ENCODE assay signal across 22 cellular contexts in the genomic region with DNA sequence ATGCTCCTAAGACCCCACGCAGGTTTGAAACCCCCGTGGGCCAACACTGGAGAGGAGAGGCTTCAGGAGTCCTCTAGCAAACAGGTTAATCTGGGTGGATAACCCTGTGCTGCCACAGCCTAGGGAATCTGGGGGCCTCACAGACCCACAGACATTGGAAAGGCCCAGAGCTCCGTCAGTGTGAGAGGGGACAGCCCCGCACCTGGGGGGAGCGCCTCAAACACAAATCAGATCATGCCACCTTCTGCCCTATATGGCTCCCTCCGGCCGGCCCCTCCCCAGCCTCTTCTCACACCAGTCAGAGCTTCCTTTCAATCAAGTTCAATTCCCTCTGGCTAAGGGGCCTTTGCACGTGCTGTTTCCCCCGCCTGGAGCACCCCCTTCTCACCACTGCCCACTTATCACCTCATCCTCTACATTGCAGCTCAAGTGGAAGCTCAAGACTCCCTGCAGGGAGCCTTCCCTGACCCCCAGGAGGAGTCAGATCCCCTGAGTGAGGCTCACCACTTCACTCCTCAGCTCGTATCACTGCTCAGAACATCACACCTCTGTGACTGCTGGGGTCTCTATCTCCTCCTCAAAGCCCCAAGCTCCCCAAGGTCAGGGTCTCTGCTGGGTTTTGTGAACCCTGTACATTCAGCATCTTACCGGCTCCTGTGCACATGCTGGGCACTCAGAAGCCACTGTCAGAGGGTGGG.
"Had no signal": no experiment of that assay in that cellular context is flagged by ENCODE, and none has a peak within 500 bp of the region (broad histone marks: within the 10 kb centered on the region; RNA-seq: fewer than 3 reads in every experiment).

No MANE protein-coding gene starts in this region.

- H3K4me3 ChIP-seq: body of pancreas, colonic mucosa, gastroesophageal sphincter, hepatocyte, spleen, suprapubic skin, tibial artery, upper lobe of right lung had no signal

- H3K9me3 ChIP-seq: body of pancreas, colonic mucosa, gastroesophageal sphincter, spleen, suprapubic skin, tibial artery, upper lobe of right lung had no signal

- H3K27me3 Mint-ChIP-seq: activated CD4-positive, alpha-beta T cell treated with anti-CD3 and anti-CD28 coated beads for 36 hours had no signal

- H3K4me3 Mint-ChIP-seq: activated CD4-positive, alpha-beta T cell treated with anti-CD3 and anti-CD28 coated beads for 36 hours; effector memory CD8-positive, alpha-beta T cell; nephron had no signal

- H3K36me3 ChIP-seq: colonic mucosa, suprapubic skin, upper lobe of right lung had no signal

- H3K27ac ChIP-seq: body of pancreas, colonic mucosa, gastroesophageal sphincter, spleen, suprapubic skin, tibial artery, upper lobe of right lung had no signal

- H3K27ac Mint-ChIP-seq: activated CD4-positive, alpha-beta T cell treated with anti-CD3 and anti-CD28 coated beads for 36 hours; effector memory CD8-positive, alpha-beta T cell had no signal

- H2AFZ ChIP-seq: hepatocyte had no signal

- DNase-seq: activated CD4-positive, alpha-beta T cell treated with anti-CD3 and anti-CD28 coated beads for 36 hours; activated CD4-positive, CD25-positive, alpha-beta regulatory T cell; activated CD8-positive, alpha-beta memory T cell treated with anti-CD3 and anti-CD28 coated beads for 24 hours; activated effector memory CD4-positive, alpha-beta T cell treated with Interleukin-2 at 50 U/mL for 16 hours; activated naive CD4-positive, alpha-beta T cell treated with anti-CD3 and anti-CD28 coated beads, Interleukin-2, amount 50 U/mL, for 16 hours; anterior cingulate cortex; body of pancreas; colonic mucosa; effector memory CD8-positive, alpha-beta T cell; left colon; mammary epithelial cell; occipital lobe; spleen; stimulated activated naive CD4-positive, alpha-beta T cell treated with Interleukin-2 at 50 U/mL for 16 hours; T-helper 2 cell; tibial artery; upper lobe of right lung had no signal

- H3K9me3 Mint-ChIP-seq: effector memory CD8-positive, alpha-beta T cell; nephron had no signal

- H3K27me3 ChIP-seq: body of pancreas, colonic mucosa, gastroesophageal sphincter, hepatocyte, suprapubic skin, tibial artery, upper lobe of right lung had no signal

- ATAC-seq: activated CD4-positive, alpha-beta T cell treated with anti-CD3 and anti-CD28 coated beads for 36 hours; body of pancreas; effector memory CD8-positive, alpha-beta T cell; gastroesophageal sphincter; left colon; right cardiac atrium; upper lobe of right lung had no signal

- H3K79me2 ChIP-seq: hepatocyte had no signal

- H3K4me1 ChIP-seq: body of pancreas, colonic mucosa, spleen, upper lobe of right lung had no signal
